16 cellular contexts compared by ENCODE assay signal in genomic region chr10:99345350-99345749, GRCh38. TPM values are rescaled to one million over a fixed set of nuclear protein-coding genes. Genes with fewer than 3 reads are reported as not detected.
A peak's percentile ranks its signal among the peaks of the same experiment; 100 is the strongest.
DNase-seq lines count a peak whose midpoint lies in the region; ATAC-seq and TF ChIP-seq lines count a peak whose summit lies in the region.
"Had no signal": no experiment of that assay in that cellular context is flagged by ENCODE, and none has a peak within 500 bp of the region (broad histone marks: within the 10 kb centered on the region; RNA-seq: fewer than 3 reads in every experiment).

No MANE protein-coding gene starts in this region.

- H3K36me3 Mint-ChIP-seq in HFFc6 (ENCODE audit: low read depth) (no peaks in the 10 kb centered on the region), T-cell (no peaks in the 10 kb centered on the region)
- H3K36me3 Mint-ChIP-seq: activated naive CD8-positive, alpha-beta T cell treated with anti-CD3 and anti-CD28 coated beads for 36 hours had no signal

- H3K9me3 Mint-ChIP-seq in HFFc6 (no peaks in the 10 kb centered on the region), T-cell (no peaks in the 10 kb centered on the region)
- H3K9me3 Mint-ChIP-seq: activated naive CD8-positive, alpha-beta T cell treated with anti-CD3 and anti-CD28 coated beads for 36 hours; stimulated activated naive CD8-positive, alpha-beta T cell treated with anti-CD3 and anti-CD28 coated beads, Interleukin-15, Interleukin-2, amounts not matched to agents 100 ng/mL and 50 ng/mL, for 24 hours had no signal

- no peak for ATAC-seq in HG03460 (IDR thresholded peaks at IDR 0.05; ENCODE audit: unreplicated experiment)
- no peak for ATAC-seq in T-cell (replicated peaks in 1 of 4)
- ATAC-seq: pancreas had no signal

- H3K9me3 ChIP-seq in SJCRH30 (replicated peaks), result no peaks in the 10 kb centered on the region
- H3K9me3 ChIP-seq: pancreas, spleen had no signal

- peaks cover 1% of the 10 kb centered on the region; the same call in 1 of the 2 replicates for H3K27me3 Mint-ChIP-seq in HFFc6 (ENCODE audit: insufficient read depth)
- peaks cover 8 to 18% of the 10 kb centered on the region in 2 donors for H3K27me3 Mint-ChIP-seq in T-cell

- POLR2A ChIA-PET in BJ (lab: Charles Lee) (no interaction called here), T-cell (lab: Charles Lee) (no interaction called here)

- no peak overlapping the region for H3K27ac ChIP-seq in SJCRH30
- H3K27ac ChIP-seq: pancreas, spleen had no signal

- H3K4me3 ChIP-seq in BJ (ENCODE audit: low read depth, low read length) (no peak overlapping the region), SJCRH30 (no peak overlapping the region)
- H3K4me3 ChIP-seq: pancreas, spleen had no signal

- H3K4me1 Mint-ChIP-seq in HFFc6 (ENCODE audit: low read depth), result peaks cover 57% of the 10 kb centered on the region
- no peaks in the 10 kb centered on the region for H3K4me1 Mint-ChIP-seq in T-cell
- H3K4me1 Mint-ChIP-seq: activated naive CD8-positive, alpha-beta T cell treated with anti-CD3 and anti-CD28 coated beads for 36 hours had no signal

- H3K27me3 ChIP-seq in BJ (ENCODE audit: control insufficient read depth, insufficient read depth, low read length) (no peaks in the 10 kb centered on the region), SJCRH30 (no peaks in the 10 kb centered on the region)
- H3K27me3 ChIP-seq: pancreas had no signal

- H3K4me1 ChIP-seq in SJCRH30, result peaks cover 28% of the 10 kb centered on the region
- H3K4me1 ChIP-seq: pancreas, spleen had no signal

- CTCF ChIA-PET in BJ (lab: Yijun Ruan, JAX), result interaction anchor here (0.6 kb wide), 1 partner anchor 72 kb away, joined by 3 read pairs; no protein-coding TSS in a partner anchor
- CTCF ChIA-PET in T-cell (lab: Charles Lee), result no interaction called here

- peak overlapping the region; percentile 36 for H3K4me3 Mint-ChIP-seq in HFFc6
- H3K4me3 Mint-ChIP-seq in T-cell, result no peak overlapping the region
- H3K4me3 Mint-ChIP-seq: activated naive CD8-positive, alpha-beta T cell treated with anti-CD3 and anti-CD28 coated beads for 36 hours; stimulated activated naive CD8-positive, alpha-beta T cell treated with anti-CD3 and anti-CD28 coated beads, Interleukin-15, Interleukin-2, amounts not matched to agents 100 ng/mL and 50 ng/mL, for 24 hours had no signal

- H3K27ac Mint-ChIP-seq in HFFc6, result peak overlapping the region; percentile 91
- no peak overlapping the region for H3K27ac Mint-ChIP-seq in T-cell
- H3K27ac Mint-ChIP-seq: activated naive CD8-positive, alpha-beta T cell treated with anti-CD3 and anti-CD28 coated beads for 36 hours; stimulated activated naive CD8-positive, alpha-beta T cell treated with anti-CD3 and anti-CD28 coated beads, Interleukin-15, Interleukin-2, amounts not matched to agents 100 ng/mL and 50 ng/mL, for 24 hours had no signal

- H3K36me3 ChIP-seq in BJ (ENCODE audit: control insufficient read depth, insufficient read depth, low read length) (no peaks in the 10 kb centered on the region), SJCRH30 (no peaks in the 10 kb centered on the region)
- H3K36me3 ChIP-seq: pancreas, spleen had no signal

- no peak for TF ChIP-seq CTCF in BJ (IDR thresholded peaks at IDR 0.05; ENCODE audit: insufficient read depth, low read depth, low read length)
- no peak for TF ChIP-seq CTCF in HFFc6 (IDR thresholded peaks at IDR 0.05)

- DNase-seq in BJ (ENCODE audit: low read depth) (peak; percentile 48), HFFc6 (peak; percentile 93), SJCRH30 (peak; percentile 45 to 51), kidney tubule cell (ENCODE audit: low spot score) (peak; percentile 88), T-cell (no peak), NCI-H1105 treated with DMSO at 0.1 percent for 48 hours (lab: John Stamatoyannopoulos, UW) (no peak)
- DNase-seq in activated T-cell treated with anti-CD3 and anti-CD28 coated beads, Interleukin-2, amount 50 U/mL, for 1 hour, result no peak
- DNase-seq: activated CD4-positive, alpha-beta T cell treated with anti-CD3 and anti-CD28 coated beads for 48 hours; activated naive CD8-positive, alpha-beta T cell treated with anti-CD3 and anti-CD28 coated beads for 36 hours; GDM1; head of caudate nucleus; pancreas; spleen had no signal

RNA-seq across cellular contexts. Expression of gene CNNM1, which starts 16.2 kb away (rescaled TPM):
- polyA plus RNA-seq in BJ (2011; rRNA removed), result 1.1 and 1.3 TPM in 2 replicates
- polyA minus RNA-seq in BJ (2011; rRNA and poly(A)+ RNA removed), result 1.6 and 1.7 TPM in 2 replicates
- total RNA-seq in HFFc6 (2021; fragmentation: NEBNext Ultra II Directional; extraction: Animal tissue kit (Norgen Biotek cat#: 25700)), result 1 to 10 TPM; 3.0 to 4.6 (median 3.3) TPM
- not detected in 2 replicates for total RNA-seq in SJCRH30 (2014; rRNA removed; shearing (Covaris generic))
- total RNA-seq in T-cell, result 1 to 10 TPM in 1 of 5 donors, under 1 TPM in 4; 0.25 to 1.2 (median 0.36) TPM
- total RNA-seq: endothelial cell of umbilical vein had no signal
- polyA plus RNA-seq: endothelial cell of umbilical vein had no signal

Comparison
In these comparisons a context has a peak if more than half of its experiments do, and no peak if none do; other contexts are left out.
1. DNase-seq: peak in BJ (single experiment), HFFc6 (single experiment), SJCRH30 (2 of 2) and kidney tubule cell (single experiment); none in activated T-cell treated with anti-CD3 and anti-CD28 coated beads, Interleukin-2, amount 50 U/mL, for 1 hour (single experiment), T-cell (0 of 34) and NCI-H1105 treated with DMSO at 0.1 percent for 48 hours (single experiment).